6 cellular contexts compared by ENCODE assay signal in genomic region chr1:153968000-153968363, GRCh38. TPM values are rescaled to one million over a fixed set of nuclear protein-coding genes. Genes with fewer than 3 reads are reported as not detected.
A peak's percentile ranks its signal among the peaks of the same experiment; 100 is the strongest.
DNase-seq lines count a peak whose midpoint lies in the region; ATAC-seq and TF ChIP-seq lines count a peak whose summit lies in the region.

No MANE protein-coding gene starts in this region.

- no peaks in the 10 kb centered on the region for H3K27me3 Mint-ChIP-seq in stimulated activated naive B cell treated with anti-CD40 and anti-IgM and Interleukin-4, amounts not matched to agents 10 μg/mL and 1 μg/mL and 100 μg/mL, for 72 hours

- H3K36me3 Mint-ChIP-seq in stimulated activated naive B cell treated with anti-CD40 and anti-IgM and Interleukin-4, amounts not matched to agents 10 μg/mL and 1 μg/mL and 100 μg/mL, for 72 hours: peaks cover 8 to 19% of the 10 kb centered on the region in 2 donors

- H3K27me3 ChIP-seq in cardiac muscle cell: no peaks in the 10 kb centered on the region

- peak overlapping the region; percentile 92 for H3K27ac ChIP-seq in cardiac muscle cell

- H3K4me1 ChIP-seq in cardiac muscle cell (ENCODE audit: low read depth): peaks cover 8% of the 10 kb centered on the region

- no peak for ATAC-seq in Right ventricle myocardium inferior
- no peak for ATAC-seq in stimulated activated naive B cell treated with anti-CD40 and anti-IgM and Interleukin-4, amounts not matched to agents 10 μg/mL and 1 μg/mL and 100 μg/mL, for 72 hours (replicated peaks)
- ATAC-seq in GM21515 (IDR thresholded peaks at IDR 0.05; ENCODE audit: unreplicated experiment): no peak

- no peaks in the 10 kb centered on the region for H3K9me3 ChIP-seq in cardiac muscle cell (ENCODE audit: low read depth)

- no peak for TF ChIP-seq CTCF in cardiac muscle cell (IDR thresholded peaks at IDR 0.05; ENCODE audit: low read depth, low read length)
- TF ChIP-seq CTCF in epithelial cell of proximal tubule (conservative IDR thresholded peaks at IDR 0.05; ENCODE audit: low read depth, low read length): no peak

- no peaks in the 10 kb centered on the region for H3K36me3 ChIP-seq in cardiac muscle cell

- DNase-seq in cardiac muscle cell (ENCODE audit: low read depth in 1 of 2, low spot score in 1 of 2) (no peak), Right ventricle myocardium inferior (ENCODE audit: missing footprints) (no peak), epithelial cell of proximal tubule (ENCODE audit: low read depth) (no peak), islet precursor cell (no peak)
- DNase-seq in stimulated activated naive B cell treated with anti-CD40 and anti-IgM and Interleukin-4, amounts not matched to agents 10 μg/mL and 1 μg/mL and 100 μg/mL, for 72 hours: no peak

- peak overlapping the region; percentile 99 for H3K27ac Mint-ChIP-seq in stimulated activated naive B cell treated with anti-CD40 and anti-IgM and Interleukin-4, amounts not matched to agents 10 μg/mL and 1 μg/mL and 100 μg/mL, for 72 hours

- H3K4me3 Mint-ChIP-seq in stimulated activated naive B cell treated with anti-CD40 and anti-IgM and Interleukin-4, amounts not matched to agents 10 μg/mL and 1 μg/mL and 100 μg/mL, for 72 hours: peak overlapping the region; percentile 95 to 98

- H3K4me3 ChIP-seq in cardiac muscle cell (peak overlapping the region; percentile 57), epithelial cell of proximal tubule (ENCODE audit: low read depth, low read length) (peak overlapping the region; percentile 67)

- H3K4me1 Mint-ChIP-seq in stimulated activated naive B cell treated with anti-CD40 and anti-IgM and Interleukin-4, amounts not matched to agents 10 μg/mL and 1 μg/mL and 100 μg/mL, for 72 hours: peaks cover 29 to 48% of the 10 kb centered on the region in 2 donors

- H3K9me3 Mint-ChIP-seq in stimulated activated naive B cell treated with anti-CD40 and anti-IgM and Interleukin-4, amounts not matched to agents 10 μg/mL and 1 μg/mL and 100 μg/mL, for 72 hours: no peaks in the 10 kb centered on the region

- intact Hi-C loops in Right ventricle myocardium inferior (cut with DNase I): loop anchor here (1.0 kb wide), 1 partner anchor 41 kb away; no protein-coding TSS in a partner anchor

RNA-seq across cellular contexts. Expression of gene CREB3L4, which starts 0.3 kb away (rescaled TPM):
- total RNA-seq in cardiac muscle cell (34.0 and 49.5 TPM in 2 replicates), Right ventricle myocardium inferior (4.9 TPM), epithelial cell of proximal tubule (10.7 and 15.3 TPM in 2 replicates)
- 25.3 and 31.5 TPM in 2 replicates for polyA plus RNA-seq in cardiac muscle cell

RNA-seq across cellular contexts. Expression of gene SLC39A1, which starts 4.6 kb away (rescaled TPM):
- total RNA-seq in cardiac muscle cell (75.8 and 83.4 TPM in 2 replicates), Right ventricle myocardium inferior (48.9 TPM), epithelial cell of proximal tubule (107 and 145 TPM in 2 replicates)
- polyA plus RNA-seq in cardiac muscle cell: 71.2 and 72.6 TPM in 2 replicates

RNA-seq across cellular contexts. Expression of gene JTB, which starts 9.5 kb away (rescaled TPM):
- total RNA-seq in cardiac muscle cell (161 and 315 TPM in 2 replicates), Right ventricle myocardium inferior (76.8 TPM), epithelial cell of proximal tubule (170 and 314 TPM in 2 replicates)
- polyA plus RNA-seq in cardiac muscle cell: 137 and 169 TPM in 2 replicates

RNA-seq across cellular contexts. Expression of gene CRTC2, which starts 9.6 kb away (rescaled TPM):
- 11.9 and 17.9 TPM in 2 replicates for total RNA-seq in cardiac muscle cell
- polyA plus RNA-seq in cardiac muscle cell: 24.8 and 34.4 TPM in 2 replicates
- total RNA-seq in Right ventricle myocardium inferior: 19.3 TPM
- total RNA-seq in epithelial cell of proximal tubule: 20.2 and 24.6 TPM in 2 replicates

RNA-seq across cellular contexts. Expression of gene RAB13, which starts 18.2 kb away (rescaled TPM):
- total RNA-seq in cardiac muscle cell (30.6 and 37.6 TPM in 2 replicates), Right ventricle myocardium inferior (61.4 TPM), epithelial cell of proximal tubule (30.5 and 41.9 TPM in 2 replicates)
- 90.6 and 108 TPM in 2 replicates for polyA plus RNA-seq in cardiac muscle cell
